In genomic region chr22:28711820-28712777, GRCh38 we compare ENCODE assay signal across 9 cellular contexts. TPM values are rescaled to one million over a fixed set of nuclear protein-coding genes. Genes with fewer than 3 reads are reported as not detected.
DNase-seq lines count a peak whose midpoint lies in the region; ATAC-seq and TF ChIP-seq lines count a peak whose summit lies in the region.
"Had no signal": no experiment of that assay in that cellular context is flagged by ENCODE, and none has a peak within 500 bp of the region (broad histone marks: within the 10 kb centered on the region; RNA-seq: fewer than 3 reads in every experiment).

No MANE protein-coding gene starts in this region.

- H3K4me1 ChIP-seq in lower lobe of right lung: peaks cover 17% of the 10 kb centered on the region
- H3K4me1 ChIP-seq: BLaER1 had no signal

- H3K27me3 ChIP-seq in lower lobe of right lung (ENCODE audit: low read depth): no peaks in the 10 kb centered on the region
- no peaks in the 10 kb centered on the region for H3K27me3 ChIP-seq in WERI-Rb-1 (ENCODE audit: insufficient read depth, low read depth, severe bottlenecking)
- H3K27me3 ChIP-seq: BLaER1 had no signal

- DNase-seq in Right ventricle myocardium inferior (ENCODE audit: missing footprints) (no peak), cardiac septum (ENCODE audit: low spot score) (no peak), choroid plexus epithelial cell (ENCODE audit: low read depth) (peak; percentile 96), lower lobe of right lung (no peak), WERI-Rb-1 (no peak), cerebellar cortex (ENCODE audit: low spot score) (no peak), SKM-1 (lab: John Stamatoyannopoulos, UW; ENCODE audit: unreplicated experiment) (no peak)
- no peak for DNase-seq in effector CD8-positive, alpha-beta T cell (lab: John Stamatoyannopoulos, UW)

- intact Hi-C loops in Right ventricle myocardium inferior (cut with DNase I): no loop called here
- intact Hi-C loops in cardiac septum (cut with DNase I): no loop called here
- intact Hi-C loops in lower lobe of right lung (cut with DNase I): no loop called here

- no peaks in the 10 kb centered on the region for H3K36me3 ChIP-seq in lower lobe of right lung
- peaks cover 33% of the 10 kb centered on the region for H3K36me3 ChIP-seq in WERI-Rb-1

- H3K27ac ChIP-seq in lower lobe of right lung (peak overlapping the region; percentile 58), WERI-Rb-1 (no peak overlapping the region)
- H3K27ac ChIP-seq: BLaER1 had no signal

- TF ChIP-seq CTCF in choroid plexus epithelial cell (conservative IDR thresholded peaks at IDR 0.05; ENCODE audit: low read depth, low read length): peak; percentile 42
- TF ChIP-seq CTCF in lower lobe of right lung (IDR thresholded peaks at IDR 0.05): no peak
- TF ChIP-seq CTCF in WERI-Rb-1 (IDR thresholded peaks at IDR 0.05; ENCODE audit: low read depth, low read length): no peak

- ATAC-seq in Right ventricle myocardium inferior (peak; percentile 90), lower lobe of right lung (peak; percentile 89)

- H3K4me3 ChIP-seq in choroid plexus epithelial cell (ENCODE audit: low read depth, low read length): peak overlapping the region; percentile 1
- no peak overlapping the region for H3K4me3 ChIP-seq in lower lobe of right lung
- no peak overlapping the region for H3K4me3 ChIP-seq in WERI-Rb-1 (ENCODE audit: low read depth, low read length)
- H3K4me3 ChIP-seq: BLaER1 had no signal

- no peaks in the 10 kb centered on the region for H3K9me3 ChIP-seq in lower lobe of right lung
- H3K9me3 ChIP-seq in WERI-Rb-1 (ENCODE audit: severe bottlenecking): no peaks in the 10 kb centered on the region
- H3K9me3 ChIP-seq: BLaER1 had no signal

RNA-seq across cellular contexts. Expression of gene CHEK2, which starts 29.5 kb away (rescaled TPM):
- total RNA-seq in Right ventricle myocardium inferior (1.9 TPM), cardiac septum (2.2 TPM), lower lobe of right lung (10.0 TPM)

RNA-seq across cellular contexts. Expression of gene HSCB, which starts 29.7 kb away (rescaled TPM):
- total RNA-seq in Right ventricle myocardium inferior (9.6 TPM), cardiac septum (10.0 TPM), lower lobe of right lung (13.4 TPM)

RNA-seq across cellular contexts. Expression of gene TTC28, which starts 32.5 kb away (rescaled TPM):
- total RNA-seq in Right ventricle myocardium inferior: 10.4 TPM
- total RNA-seq in cardiac septum: 19.1 TPM
- 39.6 TPM for total RNA-seq in lower lobe of right lung
